ENCODE assay signal across 2 cellular contexts in the genomic region with DNA sequence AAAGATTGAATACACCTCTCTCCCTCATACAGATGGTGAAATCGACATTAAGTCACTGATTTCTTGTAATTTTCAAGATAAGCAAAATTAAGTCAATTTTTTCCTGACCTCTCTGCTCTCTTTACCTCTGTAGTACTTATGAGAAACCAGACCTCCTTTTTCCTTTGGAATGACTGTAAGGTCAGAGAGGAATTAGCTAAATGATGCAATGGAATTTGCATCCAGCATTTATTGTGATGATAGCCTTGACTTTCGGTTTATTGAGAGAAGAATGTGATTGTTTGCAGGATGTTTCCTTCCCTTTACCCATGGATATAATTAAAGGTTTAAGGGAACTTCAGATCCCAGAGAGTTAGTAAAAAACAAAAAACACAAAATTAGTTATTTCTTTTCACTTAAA.
TF ChIP-seq lines count a peak whose summit lies in the region.

No MANE protein-coding gene starts in this region.

TF ChIP-seq in GM23338, 12 proteins besides CTCF, POLR2A, EP300 and RAD21 (continues in another document):
- TF ChIP-seq, protein P1, sequence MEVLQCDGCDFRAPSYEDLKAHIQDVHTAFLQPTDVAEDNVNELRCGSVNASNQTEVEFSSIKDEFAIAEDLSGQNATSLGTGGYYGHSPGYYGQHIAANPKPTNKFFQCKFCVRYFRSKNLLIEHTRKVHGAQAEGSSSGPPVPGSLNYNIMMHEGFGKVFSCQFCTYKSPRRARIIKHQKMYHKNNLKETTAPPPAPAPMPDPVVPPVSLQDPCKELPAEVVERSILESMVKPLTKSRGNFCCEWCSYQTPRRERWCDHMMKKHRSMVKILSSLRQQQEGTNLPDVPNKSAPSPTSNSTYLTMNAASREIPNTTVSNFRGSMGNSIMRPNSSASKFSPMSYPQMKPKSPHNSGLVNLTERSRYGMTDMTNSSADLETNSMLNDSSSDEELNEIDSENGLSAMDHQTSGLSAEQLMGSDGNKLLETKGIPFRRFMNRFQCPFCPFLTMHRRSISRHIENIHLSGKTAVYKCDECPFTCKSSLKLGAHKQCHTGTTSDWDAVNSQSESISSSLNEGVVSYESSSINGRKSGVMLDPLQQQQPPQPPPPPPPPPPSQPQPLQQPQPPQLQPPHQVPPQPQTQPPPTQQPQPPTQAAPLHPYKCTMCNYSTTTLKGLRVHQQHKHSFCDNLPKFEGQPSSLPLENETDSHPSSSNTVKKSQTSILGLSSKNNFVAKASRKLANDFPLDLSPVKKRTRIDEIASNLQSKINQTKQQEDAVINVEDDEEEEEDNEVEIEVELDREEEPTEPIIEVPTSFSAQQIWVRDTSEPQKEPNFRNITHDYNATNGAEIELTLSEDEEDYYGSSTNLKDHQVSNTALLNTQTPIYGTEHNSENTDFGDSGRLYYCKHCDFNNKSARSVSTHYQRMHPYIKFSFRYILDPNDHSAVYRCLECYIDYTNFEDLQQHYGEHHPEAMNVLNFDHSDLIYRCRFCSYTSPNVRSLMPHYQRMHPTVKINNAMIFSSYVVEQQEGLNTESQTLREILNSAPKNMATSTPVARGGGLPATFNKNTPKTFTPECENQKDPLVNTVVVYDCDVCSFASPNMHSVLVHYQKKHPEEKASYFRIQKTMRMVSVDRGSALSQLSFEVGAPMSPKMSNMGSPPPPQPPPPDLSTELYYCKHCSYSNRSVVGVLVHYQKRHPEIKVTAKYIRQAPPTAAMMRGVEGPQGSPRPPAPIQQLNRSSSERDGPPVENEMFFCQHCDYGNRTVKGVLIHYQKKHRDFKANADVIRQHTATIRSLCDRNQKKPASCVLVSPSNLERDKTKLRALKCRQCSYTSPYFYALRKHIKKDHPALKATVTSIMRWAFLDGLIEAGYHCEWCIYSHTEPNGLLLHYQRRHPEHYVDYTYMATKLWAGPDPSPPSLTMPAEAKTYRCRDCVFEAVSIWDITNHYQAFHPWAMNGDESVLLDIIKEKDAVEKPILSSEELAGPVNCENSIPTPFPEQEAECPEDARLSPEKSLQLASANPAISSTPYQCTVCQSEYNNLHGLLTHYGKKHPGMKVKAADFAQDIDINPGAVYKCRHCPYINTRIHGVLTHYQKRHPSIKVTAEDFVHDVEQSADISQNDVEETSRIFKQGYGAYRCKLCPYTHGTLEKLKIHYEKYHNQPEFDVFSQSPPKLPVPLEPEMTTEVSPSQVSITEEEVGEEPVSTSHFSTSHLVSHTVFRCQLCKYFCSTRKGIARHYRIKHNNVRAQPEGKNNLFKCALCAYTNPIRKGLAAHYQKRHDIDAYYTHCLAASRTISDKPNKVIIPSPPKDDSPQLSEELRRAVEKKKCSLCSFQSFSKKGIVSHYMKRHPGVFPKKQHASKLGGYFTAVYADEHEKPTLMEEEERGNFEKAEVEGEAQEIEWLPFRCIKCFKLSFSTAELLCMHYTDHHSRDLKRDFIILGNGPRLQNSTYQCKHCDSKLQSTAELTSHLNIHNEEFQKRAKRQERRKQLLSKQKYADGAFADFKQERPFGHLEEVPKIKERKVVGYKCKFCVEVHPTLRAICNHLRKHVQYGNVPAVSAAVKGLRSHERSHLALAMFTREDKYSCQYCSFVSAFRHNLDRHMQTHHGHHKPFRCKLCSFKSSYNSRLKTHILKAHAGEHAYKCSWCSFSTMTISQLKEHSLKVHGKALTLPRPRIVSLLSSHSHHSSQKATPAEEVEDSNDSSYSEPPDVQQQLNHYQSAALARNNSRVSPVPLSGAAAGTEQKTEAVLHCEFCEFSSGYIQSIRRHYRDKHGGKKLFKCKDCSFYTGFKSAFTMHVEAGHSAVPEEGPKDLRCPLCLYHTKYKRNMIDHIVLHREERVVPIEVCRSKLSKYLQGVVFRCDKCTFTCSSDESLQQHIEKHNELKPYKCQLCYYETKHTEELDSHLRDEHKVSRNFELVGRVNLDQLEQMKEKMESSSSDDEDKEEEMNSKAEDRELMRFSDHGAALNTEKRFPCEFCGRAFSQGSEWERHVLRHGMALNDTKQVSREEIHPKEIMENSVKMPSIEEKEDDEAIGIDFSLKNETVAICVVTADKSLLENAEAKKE (CRISPR knock-in tag; IDR thresholded peaks at IDR 0.05) = no peak
- TF ChIP-seq REST (IDR thresholded peaks at IDR 0.05; ENCODE audit: unreplicated experiment) (no peak), NANOG (IDR thresholded peaks at IDR 0.05; ENCODE audit: borderline replicate concordance) (no peak), EZH2phosphoT487 (IDR thresholded peaks at IDR 0.05; ENCODE audit: unreplicated experiment) (no peak), ZNF114 (CRISPR knock-in tag; IDR thresholded peaks at IDR 0.05) (no peak), CREB1 (CRISPR knock-in tag; IDR thresholded peaks at IDR 0.05; ENCODE audit: low read depth) (no peak), ZNF331 (CRISPR knock-in tag; IDR thresholded peaks at IDR 0.05; ENCODE audit: low read depth) (no peak), EZH2 (IDR thresholded peaks at IDR 0.05; ENCODE audit: low read depth, unreplicated experiment) (no peak), POLR2AphosphoS5 (IDR thresholded peaks at IDR 0.05; ENCODE audit: low read depth) (no peak)
- TF ChIP-seq, protein P2, sequence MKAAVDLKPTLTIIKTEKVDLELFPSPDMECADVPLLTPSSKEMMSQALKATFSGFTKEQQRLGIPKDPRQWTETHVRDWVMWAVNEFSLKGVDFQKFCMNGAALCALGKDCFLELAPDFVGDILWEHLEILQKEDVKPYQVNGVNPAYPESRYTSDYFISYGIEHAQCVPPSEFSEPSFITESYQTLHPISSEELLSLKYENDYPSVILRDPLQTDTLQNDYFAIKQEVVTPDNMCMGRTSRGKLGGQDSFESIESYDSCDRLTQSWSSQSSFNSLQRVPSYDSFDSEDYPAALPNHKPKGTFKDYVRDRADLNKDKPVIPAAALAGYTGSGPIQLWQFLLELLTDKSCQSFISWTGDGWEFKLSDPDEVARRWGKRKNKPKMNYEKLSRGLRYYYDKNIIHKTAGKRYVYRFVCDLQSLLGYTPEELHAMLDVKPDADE (IDR thresholded peaks at IDR 0.05) = no peak

TF ChIP-seq in H1, 55 proteins besides CTCF, POLR2A, EP300 and RAD21:
- no peak for TF ChIP-seq CHD7 (IDR thresholded peaks at IDR 0.05; ENCODE audit: insufficient replicate concordance, low read length)
- TF ChIP-seq TEAD4 (IDR thresholded peaks at IDR 0.05; ENCODE audit: low read depth, low read length) = no peak
- TF ChIP-seq TCF12 (IDR thresholded peaks at IDR 0.05; ENCODE audit: low read depth, low read length) = no peak
- TF ChIP-seq CHD2 (IDR thresholded peaks at IDR 0.05; ENCODE audit: low read length) = no peak
- TF ChIP-seq ASH2L (IDR thresholded peaks at IDR 0.05; ENCODE audit: low read length) = no peak
- no peak for TF ChIP-seq SRF (IDR thresholded peaks at IDR 0.05; ENCODE audit: low read depth, low read length)
- TF ChIP-seq PHF8 (conservative IDR thresholded peaks at IDR 0.05; ENCODE audit: low read depth, low read length) = no peak
- TF ChIP-seq RNF2 (IDR thresholded peaks at IDR 0.05; ENCODE audit: borderline replicate concordance, low read depth, low read length, missing control alignments, poor library complexity, severe bottlenecking) = no peak
- no peak for TF ChIP-seq POU5F1 (IDR thresholded peaks at IDR 0.05; ENCODE audit: low read depth, low read length)
- no peak for TF ChIP-seq SAP30 (IDR thresholded peaks at IDR 0.05; ENCODE audit: insufficient read depth, insufficient replicate concordance, low read length)
- no peak for TF ChIP-seq CREB1 (IDR thresholded peaks at IDR 0.05)
- TF ChIP-seq BACH1 (IDR thresholded peaks at IDR 0.05; ENCODE audit: low read length) = no peak
- TF ChIP-seq JUND (IDR thresholded peaks at IDR 0.05; ENCODE audit: low read length) = no peak
- no peak for TF ChIP-seq RXRA (IDR thresholded peaks at IDR 0.05; ENCODE audit: insufficient read depth, low read depth, low read length)
- TF ChIP-seq JUN (IDR thresholded peaks at IDR 0.05; ENCODE audit: low read depth, low read length) = no peak
- TF ChIP-seq CBX8 (IDR thresholded peaks at IDR 0.05; ENCODE audit: borderline replicate concordance, low read depth, low read length) = no peak
- TF ChIP-seq CTBP2 (IDR thresholded peaks at IDR 0.05; ENCODE audit: borderline replicate concordance, insufficient read depth, insufficient read length, low read length) = no peak
- no peak for TF ChIP-seq CHD1 (IDR thresholded peaks at IDR 0.05; ENCODE audit: low read depth, low read length)
- TF ChIP-seq RBBP5 (IDR thresholded peaks at IDR 0.05; ENCODE audit: borderline replicate concordance, low read depth, low read length) = no peak
